In the genomic region with DNA sequence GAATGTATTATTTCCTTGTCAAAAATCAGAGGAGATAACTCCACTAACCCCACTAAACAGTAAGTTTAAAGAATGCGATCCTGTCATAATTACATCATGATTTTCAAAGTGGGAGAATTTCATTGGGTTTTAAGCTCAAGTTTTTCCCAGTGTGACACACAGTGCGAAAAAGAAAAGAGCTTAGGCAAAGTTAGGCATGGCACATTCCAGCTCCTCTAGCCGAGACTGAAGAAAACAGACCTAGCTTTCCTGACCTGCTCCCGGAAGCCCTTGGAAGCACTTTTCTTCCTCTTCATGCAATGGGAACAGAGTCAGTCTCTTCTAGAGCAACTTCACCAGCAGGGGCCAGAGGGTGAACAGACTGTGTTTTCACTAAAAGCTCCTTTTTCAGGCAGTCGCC, we compare ENCODE assay signal across 15 cellular contexts.
DNase-seq lines count a peak whose midpoint lies in the region; ATAC-seq and TF ChIP-seq lines count a peak whose summit lies in the region.
"Had no signal": no experiment of that assay in that cellular context is flagged by ENCODE, and none has a peak within 500 bp of the region (broad histone marks: within the 10 kb centered on the region; RNA-seq: fewer than 3 reads in every experiment).

No MANE protein-coding gene starts in this region.

- intact Hi-C loops in right lobe of liver (cut with DNase I) (no loop called here), spleen (cut with DNase I; ENCODE audit: low total_unique reads) (no loop called here)

- DNase-seq in DMS 273 (lab: John Stamatoyannopoulos, UW; ENCODE audit: unreplicated experiment): peak; percentile 15
- no peak for DNase-seq in DMS 273 treated with DMSO at 0.1 percent for 48 hours (lab: John Stamatoyannopoulos, UW)
- DNase-seq in dermis blood vessel endothelial cell: peak; percentile 35
- peak in 1 of 3 donors; percentile 9 for DNase-seq in right lobe of liver
- DNase-seq in spleen: peak; percentile 27
- no peak for DNase-seq in activated CD4-positive, CD25-positive, alpha-beta regulatory T cell (lab: John Stamatoyannopoulos, UW)
- no peak for DNase-seq in GM13977 (ENCODE audit: low spot score)
- DNase-seq: activated B cell treated with CpG ODN at 0.5 μM for 24 hours; body of pancreas; CD4-positive, alpha-beta memory T cell; effector CD4-positive, alpha-beta T cell; NCI-H82; T-cell had no signal

- no peaks in the 10 kb centered on the region for H3K4me1 ChIP-seq in right lobe of liver
- H3K4me1 ChIP-seq in spleen: peaks cover 11 to 47% (median 31%) of the 10 kb centered on the region in 6 donors

- H3K36me3 ChIP-seq in right lobe of liver (no peaks in the 10 kb centered on the region), spleen (no peaks in the 10 kb centered on the region)

- no peak overlapping the region for H3K27ac ChIP-seq in right lobe of liver
- H3K27ac ChIP-seq in spleen: peak overlapping the region in 6 of 8 donors; percentile 0 to 70 (median 55)
- H3K27ac ChIP-seq: 22Rv1, body of pancreas had no signal

- no peaks in the 10 kb centered on the region for H3K27me3 ChIP-seq in right lobe of liver
- H3K27me3 ChIP-seq in spleen (replicated peaks in 1 of 7): peaks cover 0 to 3% (median 0%) of the 10 kb centered on the region in 7 donors
- H3K27me3 ChIP-seq: body of pancreas had no signal

- no peak overlapping the region for H3K4me3 ChIP-seq in right lobe of liver
- H3K4me3 ChIP-seq in spleen: no peak overlapping the region
- H3K4me3 ChIP-seq: body of pancreas had no signal

- no peak for TF ChIP-seq POLR2A in right lobe of liver (IDR thresholded peaks at IDR 0.05)
- TF ChIP-seq POLR2A in spleen (IDR thresholded peaks at IDR 0.05): no peak

- in situ Hi-C loops in GM13977 (cut with MboI; ENCODE audit: low pct_unique_long_range_greater_than_20kb, low sequenced_read_pairs, unreplicated experiment): no loop called here

- ATAC-seq in right lobe of liver (peak; percentile 23 to 65 (median 35)), HG02981 (IDR thresholded peaks at IDR 0.05; ENCODE audit: unreplicated experiment) (no peak)
- ATAC-seq: body of pancreas, T-cell had no signal

- 61% methylated on average over 5 of the region's 5 CpGs for WGBS in right lobe of liver (ENCODE audit: insufficient coverage, low coverage, low lambda C conversion rate, missing lambda C conversion rate)
- 62 to 86% (median 74%) methylated on average over 5 of the region's 5 CpGs for WGBS in spleen, 5 donors

- H3K9me3 ChIP-seq in right lobe of liver (no peaks in the 10 kb centered on the region), spleen (no peaks in the 10 kb centered on the region)
- H3K9me3 ChIP-seq: body of pancreas had no signal

- no peak for TF ChIP-seq CTCF in right lobe of liver (IDR thresholded peaks at IDR 0.05)
- TF ChIP-seq CTCF in spleen (IDR thresholded peaks at IDR 0.05 in 8 of 11, conservative IDR thresholded peaks at IDR 0.05 in 3 of 11): no peak
- TF ChIP-seq CTCF in GM13977 (IDR thresholded peaks at IDR 0.05; ENCODE audit: extremely low read depth, insufficient read depth, missing control alignments): no peak

Comparison
In these comparisons a context has a peak if more than half of its experiments do, and no peak if none do; other contexts are left out.
1. DNase-seq: peak in DMS 273 (single experiment), dermis blood vessel endothelial cell (single experiment) and spleen (single experiment); none in DMS 273 treated with DMSO at 0.1 percent for 48 hours (single experiment), activated CD4-positive, CD25-positive, alpha-beta regulatory T cell (0 of 4) and GM13977 (single experiment).
2. H3K27ac ChIP-seq: peak in spleen (6 of 8); none in right lobe of liver (0 of 3).